19 cellular contexts compared by ENCODE assay signal in the genomic region with DNA sequence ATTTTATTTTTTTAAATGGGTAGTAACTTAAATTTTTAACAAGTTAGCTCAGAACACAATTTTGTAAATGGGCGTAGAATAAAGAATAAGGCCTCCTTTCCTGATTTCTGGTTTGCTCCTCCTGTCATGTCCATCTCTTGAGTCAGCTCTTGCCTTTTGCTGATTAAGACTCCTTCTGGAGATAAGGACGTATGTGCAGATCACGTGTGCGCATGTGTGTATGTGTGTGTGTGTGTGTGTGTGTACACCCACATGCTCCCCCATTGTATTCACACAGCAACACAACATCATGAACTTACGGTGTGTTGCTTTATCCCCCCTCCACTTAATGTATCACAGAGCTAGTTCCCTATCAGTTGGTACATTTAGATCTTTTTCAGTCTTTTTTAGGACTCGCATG.
DNase-seq lines count a peak whose midpoint lies in the region; FAIRE-seq and TF ChIP-seq lines count a peak whose summit lies in the region.
"Had no signal": no experiment of that assay in that cellular context is flagged by ENCODE, and none has a peak within 500 bp of the region (broad histone marks: within the 10 kb centered on the region; RNA-seq: fewer than 3 reads in every experiment).

No MANE protein-coding gene starts in this region.

- no peak overlapping the region for H3K4me3 ChIP-seq in BLaER1 treated with 17β-estradiol and CSF1 and Interleukin-3, amounts not matched to agents 10 nM and 100 nM
- H3K4me3 ChIP-seq in Karpas-422 (ENCODE audit: low read length), result peak overlapping the region; percentile 51
- no peak overlapping the region for H3K4me3 ChIP-seq in SU-DHL-6 (ENCODE audit: insufficient read depth, low read length, poor library complexity, severe bottlenecking)
- no peak overlapping the region for H3K4me3 ChIP-seq in kidney (ENCODE audit: low read length in 2 of 2)

- DNase-seq in Karpas-422 (peak; percentile 86), neural crest cell (ENCODE audit: low read depth, low spot score) (no peak), kidney (no peak), T-helper 9 cell (no peak), HFFc6 (no peak), cerebellar cortex (ENCODE audit: low spot score) (no peak)
- DNase-seq: Calu3; CD8-positive, alpha-beta T cell; H9; NCI-H1417 treated with DMSO at 0.1 percent for 48 hours; NCI-H1930; NCI-H2171 treated with DMSO at 0.1 percent for 48 hours; NCI-H446 treated with DMSO at 0.1 percent for 48 hours; NCI-H69; SHP77 treated with DMSO at 0.1 percent for 48 hours; SK-N-SH; T-cell had no signal

- intact Hi-C loops in kidney (cut with DNase I), result no loop called here

- H3K4me1 Mint-ChIP-seq in neural crest cell (peaks cover 18% of the 10 kb centered on the region), HFFc6 (ENCODE audit: low read depth) (peaks cover 5% of the 10 kb centered on the region)

- H3K27ac Mint-ChIP-seq in neural crest cell (ENCODE audit: unreplicated experiment) (peak overlapping the region; percentile 59), HFFc6 (no peak overlapping the region)
- H3K27ac Mint-ChIP-seq: CD8-positive, alpha-beta T cell; H9; T-cell had no signal

- H2AFZ ChIP-seq in Karpas-422 (ENCODE audit: low read length) (no peak overlapping the region), SU-DHL-6 (ENCODE audit: low read depth, low read length, severe bottlenecking) (peak overlapping the region; percentile 57)

- no peaks in the 10 kb centered on the region for H3K27me3 ChIP-seq in BLaER1 treated with 17β-estradiol and CSF1 and Interleukin-3, amounts not matched to agents 10 nM and 100 nM
- H3K27me3 ChIP-seq in Karpas-422 (ENCODE audit: low read length) (no peaks in the 10 kb centered on the region), SU-DHL-6 (ENCODE audit: low read length) (no peaks in the 10 kb centered on the region)

- H3K27me3 Mint-ChIP-seq in neural crest cell (ENCODE audit: low read depth), result no peaks in the 10 kb centered on the region
- H3K27me3 Mint-ChIP-seq in HFFc6 (ENCODE audit: insufficient read depth), result no peaks in the 10 kb centered on the region; the same call in none of the 2 replicates
- H3K27me3 Mint-ChIP-seq: T-cell had no signal

- H3K4me3 Mint-ChIP-seq in neural crest cell, result no peak overlapping the region
- H3K4me3 Mint-ChIP-seq in HFFc6, result no peak overlapping the region
- H3K4me3 Mint-ChIP-seq: CD8-positive, alpha-beta T cell; H9; T-cell had no signal

- H3F3A ChIP-seq in SU-DHL-6 (ENCODE audit: insufficient read depth), result no peaks in the 10 kb centered on the region

- no peak for FAIRE-seq in kidney (lab: Jason Lieb, UNC)

- peaks cover 3 to 34% (median 20%) of the 10 kb centered on the region in 11 experiments; a peak in 16 of 22 replicates for H3K36me3 ChIP-seq in BLaER1 treated with 17β-estradiol and CSF1 and Interleukin-3, amounts not matched to agents 10 nM and 100 nM
- H3K36me3 ChIP-seq in Karpas-422 (ENCODE audit: insufficient read depth, low read length), result no peaks in the 10 kb centered on the region
- H3K36me3 ChIP-seq in SU-DHL-6 (ENCODE audit: low read length), result no peaks in the 10 kb centered on the region
- no peaks in the 10 kb centered on the region for H3K36me3 ChIP-seq in kidney (ENCODE audit: control insufficient read depth in 1 of 2, insufficient read depth in 2 of 2, low read length in 2 of 2)

- H3K9me2 ChIP-seq in Karpas-422 (replicated peaks; ENCODE audit: insufficient read depth, low read length) (no peaks in the 10 kb centered on the region), SU-DHL-6 (replicated peaks; ENCODE audit: insufficient read depth, low read length) (no peaks in the 10 kb centered on the region)
- H3K9me2 ChIP-seq: SK-N-SH had no signal

- peaks cover 21 to 31% (median 27%) of the 10 kb centered on the region in 11 experiments for H3K9me3 ChIP-seq in BLaER1 treated with 17β-estradiol and CSF1 and Interleukin-3, amounts not matched to agents 10 nM and 100 nM (replicated peaks in 1 of 11)
- H3K9me3 ChIP-seq in Karpas-422 (ENCODE audit: low read length) (no peaks in the 10 kb centered on the region), SU-DHL-6 (ENCODE audit: insufficient read depth, low read length) (peaks cover 9% of the 10 kb centered on the region; the same call in 1 of the 2 replicates), kidney (ENCODE audit: control insufficient read depth in 1 of 2, low read length in 2 of 2) (peaks cover 3 to 13% of the 10 kb centered on the region in 2 donors)

- peaks cover 39 to 76% (median 66%) of the 10 kb centered on the region in 10 experiments for H3K4me1 ChIP-seq in BLaER1 treated with 17β-estradiol and CSF1 and Interleukin-3, amounts not matched to agents 10 nM and 100 nM
- H3K4me1 ChIP-seq in Karpas-422 (ENCODE audit: low read length) (peaks cover 83% of the 10 kb centered on the region), kidney (ENCODE audit: control insufficient read depth in 1 of 2, insufficient read depth in 1 of 2, low read depth in 1 of 2, low read length in 2 of 2) (peaks cover 0 to 2% of the 10 kb centered on the region in 2 donors)

- peak overlapping the region in 8 of 11 experiments; percentile 2 to 45 (median 11); a peak in 9 of 22 replicates for H3K27ac ChIP-seq in BLaER1 treated with 17β-estradiol and CSF1 and Interleukin-3, amounts not matched to agents 10 nM and 100 nM
- H3K27ac ChIP-seq in Karpas-422 (ENCODE audit: low read length) (peak overlapping the region; percentile 99), SU-DHL-6 (ENCODE audit: low read depth, low read length) (peak overlapping the region; percentile 45), kidney (ENCODE audit: low read depth in 2 of 2, low read length in 2 of 2) (no peak overlapping the region)

- H3K79me2 ChIP-seq in Karpas-422 (ENCODE audit: low read length) (peaks cover 53% of the 10 kb centered on the region), SU-DHL-6 (ENCODE audit: insufficient read depth, low read length) (no peaks in the 10 kb centered on the region)

- TF ChIP-seq CTCF in SU-DHL-6 (IDR thresholded peaks at IDR 0.05; ENCODE audit: insufficient read depth, low read length, poor library complexity, severe bottlenecking) (no peak), neural crest cell (conservative IDR thresholded peaks at IDR 0.05) (no peak), kidney (IDR thresholded peaks at IDR 0.05; ENCODE audit: borderline replicate concordance, extremely low read depth, insufficient read depth) (no peak), HFFc6 (IDR thresholded peaks at IDR 0.05) (no peak)

- peaks cover 3 to 57% (median 19%) of the 10 kb centered on the region in 11 experiments; a peak in 17 of 22 replicates for H4K20me1 ChIP-seq in BLaER1 treated with 17β-estradiol and CSF1 and Interleukin-3, amounts not matched to agents 10 nM and 100 nM
- H4K20me1 ChIP-seq in Karpas-422 (ENCODE audit: insufficient read depth, low read depth, low read length) (no peaks in the 10 kb centered on the region), SU-DHL-6 (ENCODE audit: low read depth, low read length) (no peaks in the 10 kb centered on the region)

- H3K4me2 ChIP-seq in BLaER1 treated with 17β-estradiol and CSF1 and Interleukin-3, amounts not matched to agents 10 nM and 100 nM, result peak overlapping the region; percentile 14 to 94 (median 54); a peak in 20 of 22 replicates
- H3K4me2 ChIP-seq in Karpas-422 (ENCODE audit: low read depth, low read length, poor library complexity, severe bottlenecking) (peak overlapping the region; percentile 95), SU-DHL-6 (ENCODE audit: low read depth, low read length, poor library complexity, severe bottlenecking) (peak overlapping the region; percentile 37)
- H3K4me2 ChIP-seq: SK-N-SH had no signal

- H3K36me3 Mint-ChIP-seq in neural crest cell (ENCODE audit: low read depth) (peaks cover 16% of the 10 kb centered on the region), HFFc6 (ENCODE audit: low read depth) (peaks cover 17% of the 10 kb centered on the region)

- no peak overlapping the region for H3K9ac ChIP-seq in BLaER1 treated with 17β-estradiol and CSF1 and Interleukin-3, amounts not matched to agents 10 nM and 100 nM
- peak overlapping the region; percentile 85 for H3K9ac ChIP-seq in Karpas-422 (ENCODE audit: low read length)
- H3K9ac ChIP-seq in SU-DHL-6 (ENCODE audit: low read length), result no peak overlapping the region
- no peak overlapping the region for H3K9ac ChIP-seq in kidney (ENCODE audit: low read length in 2 of 2)
- H3K9ac ChIP-seq: SK-N-SH had no signal

- peaks cover 16% of the 10 kb centered on the region for H3K9me3 Mint-ChIP-seq in neural crest cell
- H3K9me3 Mint-ChIP-seq in HFFc6, result peaks cover 19% of the 10 kb centered on the region

Comparison
In these comparisons a context has a peak if more than half of its experiments do, and no peak if none do; other contexts are left out.
1. H3K27ac ChIP-seq: peak in BLaER1 treated with 17β-estradiol and CSF1 and Interleukin-3, amounts not matched to agents 10 nM and 100 nM (8 of 11), Karpas-422 (single experiment) and SU-DHL-6 (single experiment); none in kidney (0 of 2).
2. H3K4me2 ChIP-seq: peak in every context shown above with its lines; median percentile 95 in Karpas-422; 54 in BLaER1 treated with 17β-estradiol and CSF1 and Interleukin-3, amounts not matched to agents 10 nM and 100 nM; 37 in SU-DHL-6.